2 cellular contexts compared by ENCODE assay signal in the genomic region with DNA sequence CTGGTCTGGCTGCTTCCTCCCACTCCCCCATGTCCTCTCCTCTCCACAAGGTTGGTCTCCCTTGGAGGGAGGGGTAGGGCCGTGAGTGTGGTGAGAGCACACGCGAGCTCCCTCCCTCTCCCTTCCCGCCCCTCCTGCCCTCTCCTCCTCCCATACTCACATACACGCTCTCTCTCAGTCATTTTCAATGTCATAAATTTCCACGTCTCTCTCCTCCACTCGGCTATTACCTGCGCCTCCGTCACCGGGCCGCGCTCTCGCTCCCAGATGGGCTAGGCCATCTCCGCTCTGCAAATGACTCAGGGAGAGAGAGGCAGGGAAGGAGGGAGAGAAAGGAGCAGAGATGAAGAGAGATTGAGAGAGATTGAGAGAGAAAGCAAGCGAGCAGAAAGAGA.
TF ChIP-seq lines count a peak whose summit lies in the region.

No MANE protein-coding gene starts in this region.

TF ChIP-seq in HEK293, 187 proteins besides CTCF, POLR2A, EP300 and RAD21 (continued from another document):
- TF ChIP-seq REST (tag by site-specific recombination; IDR thresholded peaks at IDR 0.05), result no peak
- no peak; the same call in 1 of the 2 replicates for TF ChIP-seq GLIS2 (tag by site-specific recombination; IDR thresholded peaks at IDR 0.05)
- TF ChIP-seq PRDM1 (tag by site-specific recombination; IDR thresholded peaks at IDR 0.05), result peak; percentile 73
- TF ChIP-seq, protein P1, sequence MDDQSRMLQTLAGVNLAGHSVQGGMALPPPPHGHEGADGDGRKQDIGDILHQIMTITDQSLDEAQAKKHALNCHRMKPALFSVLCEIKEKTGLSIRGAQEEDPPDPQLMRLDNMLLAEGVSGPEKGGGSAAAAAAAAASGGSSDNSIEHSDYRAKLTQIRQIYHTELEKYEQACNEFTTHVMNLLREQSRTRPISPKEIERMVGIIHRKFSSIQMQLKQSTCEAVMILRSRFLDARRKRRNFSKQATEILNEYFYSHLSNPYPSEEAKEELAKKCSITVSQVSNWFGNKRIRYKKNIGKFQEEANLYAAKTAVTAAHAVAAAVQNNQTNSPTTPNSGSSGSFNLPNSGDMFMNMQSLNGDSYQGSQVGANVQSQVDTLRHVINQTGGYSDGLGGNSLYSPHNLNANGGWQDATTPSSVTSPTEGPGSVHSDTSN (CRISPR knock-in tag; IDR thresholded peaks at IDR 0.05), result no peak
- TF ChIP-seq ZNF138 (tag by site-specific recombination; IDR thresholded peaks at IDR 0.05; ENCODE audit: borderline replicate concordance), result no peak
- TF ChIP-seq ZNF544 (tag by site-specific recombination; IDR thresholded peaks at IDR 0.05), result no peak
- no peak for TF ChIP-seq ZNF239 (tag by site-specific recombination; IDR thresholded peaks at IDR 0.05)
- TF ChIP-seq SCRT2 (tag by site-specific recombination; IDR thresholded peaks at IDR 0.05), result no peak
- TF ChIP-seq, protein P2, sequence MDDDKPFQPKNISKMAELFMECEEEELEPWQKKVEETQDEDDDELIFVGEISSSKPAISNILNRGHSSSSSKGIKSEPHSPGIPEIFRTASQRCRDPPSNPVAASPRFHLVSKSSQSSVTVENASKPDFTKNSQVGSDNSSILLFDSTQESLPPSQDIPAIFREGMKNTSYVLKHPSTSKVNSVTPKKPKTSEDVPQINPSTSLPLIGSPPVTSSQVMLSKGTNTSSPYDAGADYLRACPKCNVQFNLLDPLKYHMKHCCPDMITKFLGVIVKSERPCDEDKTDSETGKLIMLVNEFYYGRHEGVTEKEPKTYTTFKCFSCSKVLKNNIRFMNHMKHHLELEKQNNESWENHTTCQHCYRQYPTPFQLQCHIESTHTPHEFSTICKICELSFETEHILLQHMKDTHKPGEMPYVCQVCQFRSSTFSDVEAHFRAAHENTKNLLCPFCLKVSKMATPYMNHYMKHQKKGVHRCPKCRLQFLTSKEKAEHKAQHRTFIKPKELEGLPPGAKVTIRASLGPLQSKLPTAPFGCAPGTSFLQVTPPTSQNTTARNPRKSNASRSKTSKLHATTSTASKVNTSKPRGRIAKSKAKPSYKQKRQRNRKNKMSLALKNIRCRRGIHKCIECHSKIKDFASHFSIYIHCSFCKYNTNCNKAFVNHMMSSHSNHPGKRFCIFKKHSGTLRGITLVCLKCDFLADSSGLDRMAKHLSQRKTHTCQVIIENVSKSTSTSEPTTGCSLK (tag by site-specific recombination; IDR thresholded peaks at IDR 0.05), result no peak
- TF ChIP-seq ZNF660 (tag by site-specific recombination; IDR thresholded peaks at IDR 0.05), result no peak
- peak; percentile 65 for TF ChIP-seq ZNF398 (tag by site-specific recombination; IDR thresholded peaks at IDR 0.05)

TF ChIP-seq in WTC11, 78 proteins besides CTCF, POLR2A, EP300 and RAD21 (continued from another document):
- TF ChIP-seq, protein P3, sequence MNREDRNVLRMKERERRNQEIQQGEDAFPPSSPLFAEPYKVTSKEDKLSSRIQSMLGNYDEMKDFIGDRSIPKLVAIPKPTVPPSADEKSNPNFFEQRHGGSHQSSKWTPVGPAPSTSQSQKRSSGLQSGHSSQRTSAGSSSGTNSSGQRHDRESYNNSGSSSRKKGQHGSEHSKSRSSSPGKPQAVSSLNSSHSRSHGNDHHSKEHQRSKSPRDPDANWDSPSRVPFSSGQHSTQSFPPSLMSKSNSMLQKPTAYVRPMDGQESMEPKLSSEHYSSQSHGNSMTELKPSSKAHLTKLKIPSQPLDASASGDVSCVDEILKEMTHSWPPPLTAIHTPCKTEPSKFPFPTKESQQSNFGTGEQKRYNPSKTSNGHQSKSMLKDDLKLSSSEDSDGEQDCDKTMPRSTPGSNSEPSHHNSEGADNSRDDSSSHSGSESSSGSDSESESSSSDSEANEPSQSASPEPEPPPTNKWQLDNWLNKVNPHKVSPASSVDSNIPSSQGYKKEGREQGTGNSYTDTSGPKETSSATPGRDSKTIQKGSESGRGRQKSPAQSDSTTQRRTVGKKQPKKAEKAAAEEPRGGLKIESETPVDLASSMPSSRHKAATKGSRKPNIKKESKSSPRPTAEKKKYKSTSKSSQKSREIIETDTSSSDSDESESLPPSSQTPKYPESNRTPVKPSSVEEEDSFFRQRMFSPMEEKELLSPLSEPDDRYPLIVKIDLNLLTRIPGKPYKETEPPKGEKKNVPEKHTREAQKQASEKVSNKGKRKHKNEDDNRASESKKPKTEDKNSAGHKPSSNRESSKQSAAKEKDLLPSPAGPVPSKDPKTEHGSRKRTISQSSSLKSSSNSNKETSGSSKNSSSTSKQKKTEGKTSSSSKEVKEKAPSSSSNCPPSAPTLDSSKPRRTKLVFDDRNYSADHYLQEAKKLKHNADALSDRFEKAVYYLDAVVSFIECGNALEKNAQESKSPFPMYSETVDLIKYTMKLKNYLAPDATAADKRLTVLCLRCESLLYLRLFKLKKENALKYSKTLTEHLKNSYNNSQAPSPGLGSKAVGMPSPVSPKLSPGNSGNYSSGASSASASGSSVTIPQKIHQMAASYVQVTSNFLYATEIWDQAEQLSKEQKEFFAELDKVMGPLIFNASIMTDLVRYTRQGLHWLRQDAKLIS (CRISPR knock-in tag; IDR thresholded peaks at IDR 0.05; ENCODE audit: borderline replicate concordance), result no peak
- TF ChIP-seq FOXP1 (CRISPR knock-in tag; IDR thresholded peaks at IDR 0.05; ENCODE audit: borderline replicate concordance) (no peak), IRF2 (CRISPR knock-in tag; IDR thresholded peaks at IDR 0.05; ENCODE audit: borderline replicate concordance, low read depth) (no peak), ZNF219 (CRISPR knock-in tag; IDR thresholded peaks at IDR 0.05; ENCODE audit: borderline replicate concordance) (no peak), MYBL2 (CRISPR knock-in tag; IDR thresholded peaks at IDR 0.05) (no peak)
